ENCODE assay signal across 8 cellular contexts in genomic region chr7:43584200-43584586, GRCh38. TPM values are rescaled to one million over a fixed set of nuclear protein-coding genes. Genes with fewer than 3 reads are reported as not detected.
A peak's percentile ranks its signal among the peaks of the same experiment; 100 is the strongest.
DNase-seq lines count a peak whose midpoint lies in the region; ATAC-seq and TF ChIP-seq lines count a peak whose summit lies in the region.

No MANE protein-coding gene starts in this region.

- TF ChIP-seq CTCF in CD8-positive, alpha-beta T cell (IDR thresholded peaks at IDR 0.05), result no peak
- TF ChIP-seq CTCF in LNCaP clone FGC (IDR thresholded peaks at IDR 0.05; ENCODE audit: control insufficient read depth, extremely low read depth, insufficient read depth), result no peak

- H3K4me3 ChIP-seq in CD8-positive, alpha-beta T cell (ENCODE audit: low read depth, low read length), result peak overlapping the region; percentile 87
- peak overlapping the region; percentile 69 for H3K4me3 ChIP-seq in LNCaP clone FGC (ENCODE audit: low read depth, low read length)

- peak overlapping the region; percentile 99 for H3K4me3 Mint-ChIP-seq in CD8-positive, alpha-beta T cell
- H3K4me3 Mint-ChIP-seq in activated CD4-positive, alpha-beta memory T cell treated with anti-CD3 and anti-CD28 coated beads for 36 hours, result peak overlapping the region; percentile 95
- H3K4me3 Mint-ChIP-seq in naive thymus-derived CD8-positive, alpha-beta T cell, result peak overlapping the region; percentile 82 to 99 (median 94)

- peaks cover 27% of the 10 kb centered on the region for H3K4me1 Mint-ChIP-seq in CD8-positive, alpha-beta T cell (ENCODE audit: low read depth)
- peaks cover 31% of the 10 kb centered on the region for H3K4me1 Mint-ChIP-seq in activated CD4-positive, alpha-beta memory T cell treated with anti-CD3 and anti-CD28 coated beads for 36 hours (ENCODE audit: low read depth)
- H3K4me1 Mint-ChIP-seq in naive thymus-derived CD8-positive, alpha-beta T cell, result peaks cover 13 to 47% (median 29%) of the 10 kb centered on the region in 4 donors

- peaks cover 40% of the 10 kb centered on the region for H3K36me3 Mint-ChIP-seq in CD8-positive, alpha-beta T cell
- peaks cover 11% of the 10 kb centered on the region for H3K36me3 Mint-ChIP-seq in activated CD4-positive, alpha-beta memory T cell treated with anti-CD3 and anti-CD28 coated beads for 36 hours
- peaks cover 3 to 26% (median 13%) of the 10 kb centered on the region in 3 donors for H3K36me3 Mint-ChIP-seq in naive thymus-derived CD8-positive, alpha-beta T cell

- ATAC-seq in CD8-positive, alpha-beta T cell, result no peak
- peak; percentile 2 for ATAC-seq in esophagus mucosa
- peak; percentile 3 to 5 for ATAC-seq in naive thymus-derived CD8-positive, alpha-beta T cell
- ATAC-seq in HG03378 (IDR thresholded peaks at IDR 0.05; ENCODE audit: unreplicated experiment), result no peak
- no peak for ATAC-seq in HG02763 (IDR thresholded peaks at IDR 0.05; ENCODE audit: unreplicated experiment)

- intact Hi-C loops in CD8-positive, alpha-beta T cell (cut with DNase I, micrococcal nuclease), result loop anchor here (1.0 to 5.0 kb wide), 3 partner anchors 10 to 642 kb away; no protein-coding TSS in a partner anchor
- intact Hi-C loops in activated CD4-positive, alpha-beta memory T cell treated with anti-CD3 and anti-CD28 coated beads for 36 hours (cut with micrococcal nuclease), result loop anchor here (10.0 kb wide), 1 partner anchor 649 kb away; the partner anchor contains the start of genes MRPL32 and PSMA2

- POLR2A ChIA-PET in CD8-positive, alpha-beta T cell (lab: Charles Lee), result interaction anchor here (0.7 to 9.1 kb wide), 10 partner anchors 18 to 146 kb away, joined by 3 to 151 read pairs (median 4); no protein-coding TSS in a partner anchor
- POLR2A ChIA-PET in activated CD4-positive, alpha-beta memory T cell treated with anti-CD3 and anti-CD28 coated beads for 36 hours (lab: Charles Lee), result interaction anchor here (0.5 to 7.4 kb wide), 7 partner anchors 65 to 652 kb away, joined by 3 to 90 read pairs (median 5); partner anchors contain the start of genes COA1, MRPL32 and PSMA2
- POLR2A ChIA-PET in naive thymus-derived CD8-positive, alpha-beta T cell (lab: Charles Lee), result interaction anchor here (0.6 to 11.5 kb wide), 10 partner anchors 11 to 285 kb away, joined by 3 to 373 read pairs (median 26); partner anchors contain the start of gene MRPS24

- H3K36me3 ChIP-seq in CD8-positive, alpha-beta T cell (ENCODE audit: insufficient read depth, low read length), result no peaks in the 10 kb centered on the region

- CTCF ChIA-PET in CD8-positive, alpha-beta T cell (lab: Charles Lee), result interaction anchor here (0.8 to 11.1 kb wide), 10 partner anchors 20 to 254 kb away, joined by 3 to 433 read pairs (median 26); no protein-coding TSS in a partner anchor
- CTCF ChIA-PET in activated CD4-positive, alpha-beta memory T cell treated with anti-CD3 and anti-CD28 coated beads for 36 hours (lab: Charles Lee), result interaction anchor here (1.5 to 10.8 kb wide), 7 partner anchors 20 to 145 kb away, joined by 4 to 548 read pairs (median 56); partner anchors contain the start of gene COA1

- H3K27ac ChIP-seq in CD8-positive, alpha-beta T cell (ENCODE audit: low read depth, low read length), result peak overlapping the region; percentile 81

- H3K9me3 ChIP-seq in CD8-positive, alpha-beta T cell (ENCODE audit: low read length), result no peaks in the 10 kb centered on the region

- H3K9me3 Mint-ChIP-seq in CD8-positive, alpha-beta T cell, result no peaks in the 10 kb centered on the region
- H3K9me3 Mint-ChIP-seq in activated CD4-positive, alpha-beta memory T cell treated with anti-CD3 and anti-CD28 coated beads for 36 hours, result no peaks in the 10 kb centered on the region
- H3K9me3 Mint-ChIP-seq in naive thymus-derived CD8-positive, alpha-beta T cell, result no peaks in the 10 kb centered on the region

- no peaks in the 10 kb centered on the region for H3K27me3 ChIP-seq in CD8-positive, alpha-beta T cell (ENCODE audit: insufficient read depth, low read length)

- DNase-seq in CD8-positive, alpha-beta T cell, result peak in 5 of 7 experiments; percentile 11 to 55 (median 35)
- DNase-seq in LNCaP clone FGC (ENCODE audit: low read depth), result no peak
- peak; percentile 58 for DNase-seq in activated CD4-positive, alpha-beta memory T cell treated with anti-CD3 and anti-CD28 coated beads for 36 hours
- peak in 7 of 10 donors; percentile 13 to 67 (median 48) for DNase-seq in naive thymus-derived CD8-positive, alpha-beta T cell
- no peak for DNase-seq in NCI-H1092 (lab: John Stamatoyannopoulos, UW)

- peaks cover 25% of the 10 kb centered on the region for H3K4me1 ChIP-seq in CD8-positive, alpha-beta T cell (ENCODE audit: insufficient read depth, low read length)

- H3K27me3 Mint-ChIP-seq in CD8-positive, alpha-beta T cell (ENCODE audit: low read depth), result no peaks in the 10 kb centered on the region
- peaks cover 5% of the 10 kb centered on the region for H3K27me3 Mint-ChIP-seq in activated CD4-positive, alpha-beta memory T cell treated with anti-CD3 and anti-CD28 coated beads for 36 hours
- H3K27me3 Mint-ChIP-seq in naive thymus-derived CD8-positive, alpha-beta T cell, result peaks cover 0 to 9% (median 3%) of the 10 kb centered on the region in 5 donors

- peak overlapping the region; percentile 99 for H3K27ac Mint-ChIP-seq in CD8-positive, alpha-beta T cell
- peak overlapping the region; percentile 98 for H3K27ac Mint-ChIP-seq in activated CD4-positive, alpha-beta memory T cell treated with anti-CD3 and anti-CD28 coated beads for 36 hours
- peak overlapping the region; percentile 90 to 99 (median 96) for H3K27ac Mint-ChIP-seq in naive thymus-derived CD8-positive, alpha-beta T cell

RNA-seq across cellular contexts. Expression of gene STK17A, which starts 1.3 kb away (rescaled TPM):
- 100 to 1,000 TPM; 301 to 311 TPM for total RNA-seq in CD8-positive, alpha-beta T cell
- total RNA-seq in activated CD4-positive, alpha-beta memory T cell treated with anti-CD3 and anti-CD28 coated beads for 36 hours, result 10 to 100 TPM; 58.2 to 62.6 TPM
- 14.4 TPM for total RNA-seq in esophagus mucosa
- 100 to 1,000 TPM; 203 to 208 TPM for total RNA-seq in naive thymus-derived CD8-positive, alpha-beta T cell
- 100 to 1,000 TPM; 242 to 346 (median 262) TPM for polyA plus RNA-seq in naive thymus-derived CD8-positive, alpha-beta T cell

Comparison
In these comparisons a context has a peak if more than half of its experiments do, and no peak if none do; other contexts are left out.
1. ATAC-seq: peak in esophagus mucosa (single experiment) and naive thymus-derived CD8-positive, alpha-beta T cell (2 of 2); none in CD8-positive, alpha-beta T cell (single experiment), HG03378 (single experiment) and HG02763 (single experiment).
2. DNase-seq: peak in CD8-positive, alpha-beta T cell (5 of 7), activated CD4-positive, alpha-beta memory T cell treated with anti-CD3 and anti-CD28 coated beads for 36 hours (single experiment) and naive thymus-derived CD8-positive, alpha-beta T cell (7 of 10); none in LNCaP clone FGC (single experiment) and NCI-H1092 (single experiment).
3. Peak in every context shown above with its lines, with median percentiles within 50 percentile points of each other: H3K27ac Mint-ChIP-seq and H3K4me3 Mint-ChIP-seq.